8 cellular contexts compared by ENCODE assay signal in genomic region chr15:92881838-92882696, GRCh38. TPM values are rescaled to one million over a fixed set of nuclear protein-coding genes. Genes with fewer than 3 reads are reported as not detected.
A peak's percentile ranks its signal among the peaks of the same experiment; 100 is the strongest.
DNase-seq lines count a peak whose midpoint lies in the region; ATAC-seq and TF ChIP-seq lines count a peak whose summit lies in the region.

No MANE protein-coding gene starts in this region.

- peak overlapping the region; percentile 81 for H3K4me3 Mint-ChIP-seq in T-helper 17 cell

- H3K27ac ChIP-seq in angular gyrus (ENCODE audit: low read depth, low read length) (peak overlapping the region; percentile 94), prostate gland (peak overlapping the region; percentile 100), urinary bladder (ENCODE audit: low read depth) (peak overlapping the region; percentile 73)

- intact Hi-C loops in left ventricle myocardium superior (cut with micrococcal nuclease) = loop anchor here (5.0 kb wide), 1 partner anchor 50 kb away; no protein-coding TSS in a partner anchor
- intact Hi-C loops in prostate gland (cut with DNase I) = loop anchor here (1.0 to 5.0 kb wide), 4 partner anchors 19 to 73 kb away; partner anchors contain the start of gene CHD2

- H3K4me1 ChIP-seq in prostate gland (replicated peaks) = no peaks in the 10 kb centered on the region
- no peaks in the 10 kb centered on the region for H3K4me1 ChIP-seq in urinary bladder (ENCODE audit: insufficient read depth)

- H3K9me3 ChIP-seq in T-helper 17 cell (ENCODE audit: control insufficient read depth, low read length, poor library complexity, severe bottlenecking) (no peaks in the 10 kb centered on the region), prostate gland (no peaks in the 10 kb centered on the region)

- peak; percentile 97 for DNase-seq in NCI-H1694 treated with DMSO at 0.1 percent for 48 hours (lab: John Stamatoyannopoulos, UW)
- DNase-seq in T-helper 17 cell = peak; percentile 94 to 99 (median 99)
- DNase-seq in left ventricle myocardium superior = peak; percentile 98
- DNase-seq in prostate gland (ENCODE audit: low spot score) = peak; percentile 99

- H3K27ac Mint-ChIP-seq in T-helper 17 cell = peak overlapping the region; percentile 100

- 5% methylated on average over 40 of the region's 41 CpGs for WGBS in prostate gland
- 8% methylated on average over 41 of the region's 41 CpGs for WGBS in urinary bladder

- ATAC-seq in GM18499 (IDR thresholded peaks at IDR 0.05; ENCODE audit: insufficient read depth, unreplicated experiment) = peak; percentile 94
- ATAC-seq in HG02938 (IDR thresholded peaks at IDR 0.05; ENCODE audit: unreplicated experiment) = peak; percentile 96
- peak; percentile 92 for ATAC-seq in T-helper 17 cell
- peak; percentile 96 for ATAC-seq in left ventricle myocardium superior

- peak; percentile 96 for TF ChIP-seq POLR2A in prostate gland (IDR thresholded peaks at IDR 0.05)

- peak overlapping the region; percentile 27 to 97 for H3K4me3 ChIP-seq in prostate gland
- peak overlapping the region; percentile 100 for H3K4me3 ChIP-seq in urinary bladder (ENCODE audit: low read depth, low read length)

- H3K4me1 Mint-ChIP-seq in T-helper 17 cell = peaks cover 37% of the 10 kb centered on the region

- H3K36me3 ChIP-seq in prostate gland = no peaks in the 10 kb centered on the region
- H3K36me3 ChIP-seq in urinary bladder (ENCODE audit: insufficient read depth) = no peaks in the 10 kb centered on the region

- H3K27me3 ChIP-seq in prostate gland (replicated peaks; ENCODE audit: insufficient read depth) = no peaks in the 10 kb centered on the region

- peaks cover 7% of the 10 kb centered on the region for H3K36me3 Mint-ChIP-seq in T-helper 17 cell (ENCODE audit: low read depth)

- peak in 2 of 4 experiments; percentile 13 to 22 for TF ChIP-seq CTCF in prostate gland (IDR thresholded peaks at IDR 0.05)

- no peaks in the 10 kb centered on the region for H3K27me3 Mint-ChIP-seq in T-helper 17 cell

RNA-seq across cellular contexts. Expression of gene CHD2, which starts 18.1 kb away (rescaled TPM):
- 100 to 1,000 TPM; 505 to 520 TPM for total RNA-seq in T-helper 17 cell
- 57.2 TPM for total RNA-seq in left ventricle myocardium superior
- 100 to 1,000 TPM in 1 of 2 donors, 10 to 100 TPM in 1; 76.3 to 137 TPM for total RNA-seq in prostate gland
- total RNA-seq in urinary bladder = 210 TPM
- 29.9 TPM for polyA plus RNA-seq in urinary bladder

Comparison
In these comparisons a context has a peak if more than half of its experiments do, and no peak if none do; other contexts are left out.
1. Peak in every context shown above with its lines: DNase-seq, ATAC-seq, H3K4me3 ChIP-seq and H3K27ac ChIP-seq.